In genomic region chr18:32349728-32350395, GRCh38 we compare ENCODE assay signal across 8 cellular contexts.
DNase-seq lines count a peak whose midpoint lies in the region; ATAC-seq, FAIRE-seq and TF ChIP-seq lines count a peak whose summit lies in the region.

No MANE protein-coding gene starts in this region.

- no peak overlapping the region for H3K27ac Mint-ChIP-seq in activated CD8-positive, alpha-beta T cell treated with anti-CD3 and anti-CD28 coated beads for 36 hours

- H3K27me3 Mint-ChIP-seq in activated CD8-positive, alpha-beta T cell treated with anti-CD3 and anti-CD28 coated beads for 36 hours: peaks cover 4% of the 10 kb centered on the region

- H3K36me3 ChIP-seq in endothelial cell of umbilical vein (ENCODE audit: control insufficient read depth in 2 of 2, extremely low read depth in 1 of 2, insufficient read depth in 2 of 2, low read length in 2 of 2): no peaks in the 10 kb centered on the region
- H3K36me3 ChIP-seq in muscle layer of duodenum (ENCODE audit: control insufficient read depth in 1 of 2, insufficient read depth in 2 of 2, low read length in 2 of 2): no peaks in the 10 kb centered on the region

- no peak for TF ChIP-seq POLR2A in endothelial cell of umbilical vein (IDR thresholded peaks at IDR 0.05; ENCODE audit: low read depth, low read length)

- CTCF ChIA-PET in endothelial cell of umbilical vein (lab: Charles Lee): interaction anchor here (0.8 to 1.9 kb wide), 7 partner anchors 23 to 121 kb away, joined by 3 to 13 read pairs (median 4); partner anchors contain the start of gene GAREM1
- CTCF ChIA-PET in activated CD8-positive, alpha-beta T cell treated with anti-CD3 and anti-CD28 coated beads for 36 hours (lab: Charles Lee): no interaction called here

- peak overlapping the region; percentile 83 for H3K27ac ChIP-seq in endothelial cell of umbilical vein (ENCODE audit: insufficient read depth, low read depth, low read length)
- H3K27ac ChIP-seq in muscle layer of duodenum (ENCODE audit: low read length): peak overlapping the region; percentile 82

- no peaks in the 10 kb centered on the region for H3K4me1 Mint-ChIP-seq in activated CD8-positive, alpha-beta T cell treated with anti-CD3 and anti-CD28 coated beads for 36 hours (ENCODE audit: low read depth)

- DNase-seq in AG09309 (ENCODE audit: low read depth): peak; percentile 67
- DNase-seq in NCI-H226: peak; percentile 70
- DNase-seq in endothelial cell of umbilical vein (ENCODE audit: low read depth, low spot score): peak; percentile 95
- no peak for DNase-seq in activated CD8-positive, alpha-beta T cell treated with anti-CD3 and anti-CD28 coated beads for 36 hours
- DNase-seq in UCSD-AML1 (lab: John Stamatoyannopoulos, UW; ENCODE audit: unreplicated experiment): no peak
- DNase-seq in activated T-cell treated with anti-CD3 and anti-CD28 coated beads, Interleukin-2, amount 50 U/mL, for 48 hours: no peak

- no peaks in the 10 kb centered on the region for H3K79me2 ChIP-seq in endothelial cell of umbilical vein (ENCODE audit: control insufficient read depth, insufficient read depth, low read length)

- no peaks in the 10 kb centered on the region for H3K9me3 Mint-ChIP-seq in activated CD8-positive, alpha-beta T cell treated with anti-CD3 and anti-CD28 coated beads for 36 hours

- no peaks in the 10 kb centered on the region for H3K9me1 ChIP-seq in endothelial cell of umbilical vein (replicated peaks; ENCODE audit: control insufficient read depth, extremely low read depth, insufficient read depth, low read length)

- H3K9ac ChIP-seq in endothelial cell of umbilical vein (replicated peaks; ENCODE audit: extremely low read depth, insufficient read depth, low read length): peak overlapping the region; percentile 69

- peak; percentile 85 for FAIRE-seq in endothelial cell of umbilical vein (lab: Jason Lieb, UNC)

- TF ChIP-seq CTCF in AG09309 (IDR thresholded peaks at IDR 0.05; ENCODE audit: control insufficient read depth, insufficient read depth, low read depth, low read length, missing control alignments): no peak
- TF ChIP-seq CTCF in endothelial cell of umbilical vein (IDR thresholded peaks at IDR 0.05; ENCODE audit: extremely low read depth in 1 of 2, insufficient read depth in 1 of 2, low read depth in 1 of 2, low read length in 2 of 2): no peak
- TF ChIP-seq CTCF in activated CD8-positive, alpha-beta T cell treated with anti-CD3 and anti-CD28 coated beads for 36 hours (IDR thresholded peaks at IDR 0.05): no peak

- TSS peak; percentile 39 for BruUV-seq in endothelial cell of umbilical vein (replicated peaks; lab: Mats Ljungman, UMichigan)

- H3K36me3 Mint-ChIP-seq in activated CD8-positive, alpha-beta T cell treated with anti-CD3 and anti-CD28 coated beads for 36 hours (ENCODE audit: low read depth): no peaks in the 10 kb centered on the region

- no peak overlapping the region for H3K4me3 Mint-ChIP-seq in activated CD8-positive, alpha-beta T cell treated with anti-CD3 and anti-CD28 coated beads for 36 hours

- H3K9me3 ChIP-seq in endothelial cell of umbilical vein (replicated peaks; ENCODE audit: control insufficient read depth, insufficient read depth, low read length) (no peaks in the 10 kb centered on the region), muscle layer of duodenum (ENCODE audit: control insufficient read depth in 1 of 2, low read length in 2 of 2) (no peaks in the 10 kb centered on the region)

- ATAC-seq in activated CD8-positive, alpha-beta T cell treated with anti-CD3 and anti-CD28 coated beads for 36 hours: no peak
- no peak for ATAC-seq in HG03097 (IDR thresholded peaks at IDR 0.05; ENCODE audit: low FRiP score, unreplicated experiment)

- no peaks in the 10 kb centered on the region for H4K20me1 ChIP-seq in endothelial cell of umbilical vein (replicated peaks; ENCODE audit: control insufficient read depth, extremely low read depth, insufficient read depth, low read length)

- intact Hi-C loops in endothelial cell of umbilical vein (cut with micrococcal nuclease): loop anchor here (2.0 kb wide), 2 partner anchors 33 to 41 kb away; no protein-coding TSS in a partner anchor
- intact Hi-C loops in activated CD8-positive, alpha-beta T cell treated with anti-CD3 and anti-CD28 coated beads for 36 hours (cut with micrococcal nuclease): no loop called here

- peak overlapping the region; percentile 8 for H2AFZ ChIP-seq in endothelial cell of umbilical vein (ENCODE audit: low read depth, low read length)

- H3K4me3 ChIP-seq in AG09309 (ENCODE audit: control insufficient read depth, low read depth, low read length) (no peak overlapping the region), endothelial cell of umbilical vein (replicated peaks in 1 of 3; ENCODE audit: insufficient read depth in 1 of 3, low read depth in 1 of 3, low read length in 3 of 3) (peak overlapping the region in 1 of 3 experiments; percentile 10), muscle layer of duodenum (ENCODE audit: low read depth in 1 of 2, low read length in 2 of 2) (peak overlapping the region in 1 of 2 donors; percentile 35)

- H3K4me1 ChIP-seq in endothelial cell of umbilical vein (ENCODE audit: control insufficient read depth, extremely low read depth, insufficient read depth, low read length) (peaks cover 11% of the 10 kb centered on the region), muscle layer of duodenum (ENCODE audit: control insufficient read depth in 1 of 2, insufficient read depth in 2 of 2, low read length in 2 of 2) (peaks cover 9 to 23% of the 10 kb centered on the region in 2 donors)

- dilution Hi-C loops in endothelial cell of umbilical vein (cut with MboI; ENCODE audit: extremely low pct_ligation_motif_present, low sequenced_read_pairs): no loop called here

- H3K27me3 ChIP-seq in endothelial cell of umbilical vein (ENCODE audit: control insufficient read depth in 2 of 2, insufficient read depth in 2 of 2, low read length in 2 of 2): no peaks in the 10 kb centered on the region
- H3K27me3 ChIP-seq in muscle layer of duodenum (ENCODE audit: low read depth, low read length): no peaks in the 10 kb centered on the region

- POLR2A ChIA-PET in endothelial cell of umbilical vein (lab: Charles Lee): no interaction called here
- POLR2A ChIA-PET in activated CD8-positive, alpha-beta T cell treated with anti-CD3 and anti-CD28 coated beads for 36 hours (lab: Charles Lee): no interaction called here

- H3K4me2 ChIP-seq in endothelial cell of umbilical vein (ENCODE audit: insufficient read depth, low read length): peak overlapping the region; percentile 43

TF ChIP-seq in endothelial cell of umbilical vein, 7 proteins besides CTCF, POLR2A, EP300 and RAD21:
- peak; percentile 64 for TF ChIP-seq JUN (IDR thresholded peaks at IDR 0.05; ENCODE audit: borderline replicate concordance, insufficient read depth, insufficient read length, low read depth)
- no peak for TF ChIP-seq GATA2 (IDR thresholded peaks at IDR 0.05; ENCODE audit: insufficient read depth, insufficient read length, low read depth, low read length)
- TF ChIP-seq MYC (IDR thresholded peaks at IDR 0.05; ENCODE audit: low read depth, low read length): no peak
- peak; percentile 28 for TF ChIP-seq POLR2AphosphoS5 (IDR thresholded peaks at IDR 0.05; ENCODE audit: insufficient read depth, low read depth, low read length)
- TF ChIP-seq MAX (IDR thresholded peaks at IDR 0.05; ENCODE audit: insufficient read depth, insufficient read length): no peak
- TF ChIP-seq EZH2 (IDR thresholded peaks at IDR 0.05; ENCODE audit: borderline replicate concordance, low read depth, low read length, severe bottlenecking): no peak
- peak; percentile 55 for TF ChIP-seq FOS (IDR thresholded peaks at IDR 0.05; ENCODE audit: borderline replicate concordance, insufficient read depth, low read length)

Comparison
In these comparisons a context has a peak if more than half of its experiments do, and no peak if none do; other contexts are left out.
1. DNase-seq: peak in AG09309 (single experiment), NCI-H226 (single experiment) and endothelial cell of umbilical vein (single experiment); none in activated CD8-positive, alpha-beta T cell treated with anti-CD3 and anti-CD28 coated beads for 36 hours (single experiment), UCSD-AML1 (single experiment) and activated T-cell treated with anti-CD3 and anti-CD28 coated beads, Interleukin-2, amount 50 U/mL, for 48 hours (0 of 2).